In genomic region chr6:108526739-108527174, GRCh38 we compare ENCODE assay signal across 8 cellular contexts. TPM values are rescaled to one million over a fixed set of nuclear protein-coding genes. Genes with fewer than 3 reads are reported as not detected.
DNase-seq lines count a peak whose midpoint lies in the region; ATAC-seq and TF ChIP-seq lines count a peak whose summit lies in the region.

No MANE protein-coding gene starts in this region.

- no peaks in the 10 kb centered on the region for H3K36me3 ChIP-seq in thyroid gland

- intact Hi-C loops in thyroid gland (cut with DNase I): loop anchor here (10.0 kb wide), 2 partner anchors 412 to 542 kb away; no protein-coding TSS in a partner anchor

- TF ChIP-seq POLR2A in thyroid gland (IDR thresholded peaks at IDR 0.05): no peak

- no peak for ATAC-seq in HG03565 (IDR thresholded peaks at IDR 0.05; ENCODE audit: unreplicated experiment)

- no peak overlapping the region for H3K4me3 ChIP-seq in thyroid gland (replicated peaks in 1 of 3)

- H3K27me3 ChIP-seq in thyroid gland: no peaks in the 10 kb centered on the region

- no peaks in the 10 kb centered on the region for H3K9me3 ChIP-seq in thyroid gland

- peak; percentile 59 to 85 (median 84) for TF ChIP-seq CTCF in thyroid gland (IDR thresholded peaks at IDR 0.05)

- DNase-seq in NCI-H1417 (lab: John Stamatoyannopoulos, UW) (peak; percentile 17 to 64 (median 50)), NCI-H1417 treated with DMSO at 0.1 percent for 48 hours (lab: John Stamatoyannopoulos, UW) (no peak), NAMALWA (ENCODE audit: low spot score) (peak; percentile 55), astrocyte of the hippocampus (ENCODE audit: low read depth, low spot score) (peak; percentile 58), inferior parietal cortex (ENCODE audit: extremely low spot score) (peak; percentile 72), thyroid gland (no peak)
- DNase-seq in stimulated activated CD4-positive, alpha-beta T cell treated with anti-CD3 and anti-CD28 coated beads, Interleukin-1b, Interleukin-23, amount 100 ng/mL, for 48 hours: no peak

- H3K27ac ChIP-seq in thyroid gland: no peak overlapping the region

- 69 to 76% methylated on average over 4 to 7 of the region's 7 CpGs for WGBS in thyroid gland, 2 donors

- H3K4me1 ChIP-seq in thyroid gland: no peaks in the 10 kb centered on the region

RNA-seq across cellular contexts. Expression of gene FOXO3, which starts 34.0 kb away (rescaled TPM):
- 100 to 1,000 TPM in 1 of 4 donors, 10 to 100 TPM in 3; 61.8 to 103 (median 76.8) TPM for total RNA-seq in thyroid gland

Comparison
In these comparisons a context has a peak if more than half of its experiments do, and no peak if none do; other contexts are left out.
1. DNase-seq: peak in NCI-H1417 (3 of 3), NAMALWA (single experiment), astrocyte of the hippocampus (single experiment) and inferior parietal cortex (single experiment); none in NCI-H1417 treated with DMSO at 0.1 percent for 48 hours (single experiment), thyroid gland (0 of 2) and stimulated activated CD4-positive, alpha-beta T cell treated with anti-CD3 and anti-CD28 coated beads, Interleukin-1b, Interleukin-23, amount 100 ng/mL, for 48 hours (single experiment).